Comparison of ENCODE assay signal across 10 cellular contexts in the genomic region with DNA sequence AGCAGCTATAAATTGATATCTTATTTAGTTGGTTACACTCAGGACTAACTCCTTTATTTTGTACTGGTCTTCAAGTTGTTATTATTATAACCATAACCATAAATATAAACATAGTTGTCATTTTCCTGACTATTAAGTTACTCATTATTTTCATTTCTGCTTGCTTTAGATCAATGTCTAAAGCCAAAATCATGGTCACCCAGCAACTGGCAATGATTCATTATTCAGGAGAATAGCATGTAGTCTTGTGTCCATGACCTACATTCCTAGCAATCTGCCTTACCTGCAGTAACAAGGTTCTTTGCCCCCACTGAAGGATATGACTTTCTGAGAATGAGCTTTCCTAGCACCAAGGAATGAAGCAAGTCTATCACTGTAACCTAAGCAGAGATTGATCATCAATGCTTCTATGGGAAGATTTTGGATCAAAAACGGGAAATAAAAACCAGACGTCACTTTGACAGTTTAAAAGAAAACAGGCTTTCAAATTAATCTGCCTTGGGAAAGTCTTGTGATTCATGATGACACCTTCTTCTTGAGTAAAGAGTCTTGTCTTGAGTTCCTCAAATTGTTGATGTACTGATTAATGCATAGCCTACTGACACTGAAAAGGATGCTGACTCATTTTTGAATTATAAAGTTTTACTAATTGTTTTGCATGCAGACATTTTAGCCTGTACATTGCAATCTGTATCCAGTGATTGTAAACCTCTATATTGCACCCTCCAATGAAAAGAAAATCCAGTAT.
A peak's percentile ranks its signal among the peaks of the same experiment; 100 is the strongest.
DNase-seq lines count a peak whose midpoint lies in the region; ATAC-seq, FAIRE-seq and TF ChIP-seq lines count a peak whose summit lies in the region.
"Had no signal": no experiment of that assay in that cellular context is flagged by ENCODE, and none has a peak within 500 bp of the region (broad histone marks: within the 10 kb centered on the region; RNA-seq: fewer than 3 reads in every experiment).

No MANE protein-coding gene starts in this region.

- peak overlapping the region; percentile 18 for H2AFZ ChIP-seq in keratinocyte (ENCODE audit: control insufficient read depth, low read length)

- intact Hi-C loops in gastrocnemius medialis (cut with DNase I; ENCODE audit: low total_unique reads) = no loop called here

- peak overlapping the region; percentile 55 for H3K27ac ChIP-seq in keratinocyte (ENCODE audit: control insufficient read depth, insufficient read depth, low read length)
- no peak overlapping the region for H3K27ac ChIP-seq in gastrocnemius medialis
- H3K27ac ChIP-seq: WERI-Rb-1 had no signal

- peaks cover 2% of the 10 kb centered on the region for H3K9me3 ChIP-seq in keratinocyte (ENCODE audit: control insufficient read depth, low read depth, low read length)
- H3K9me3 ChIP-seq in gastrocnemius medialis = no peaks in the 10 kb centered on the region

- H3K4me1 ChIP-seq in keratinocyte (ENCODE audit: control insufficient read depth, extremely low read depth, insufficient read depth, low read length) = peaks cover 9% of the 10 kb centered on the region
- H3K4me1 ChIP-seq in gastrocnemius medialis = no peaks in the 10 kb centered on the region

- no peaks in the 10 kb centered on the region for H3K79me2 ChIP-seq in keratinocyte (ENCODE audit: control insufficient read depth, insufficient read depth, low read length)

- H3K36me3 ChIP-seq in keratinocyte (ENCODE audit: control insufficient read depth in 2 of 2, extremely low read depth in 1 of 2, insufficient read depth in 2 of 2, low read length in 2 of 2) (no peaks in the 10 kb centered on the region), gastrocnemius medialis (no peaks in the 10 kb centered on the region)
- H3K36me3 ChIP-seq: WERI-Rb-1 had no signal

- peak; percentile 93 for FAIRE-seq in keratinocyte (lab: Jason Lieb, UNC)

- ATAC-seq in GM18520 (IDR thresholded peaks at IDR 0.05; ENCODE audit: unreplicated experiment) = peak; percentile 91
- peak; percentile 74 for ATAC-seq in HG02678 (IDR thresholded peaks at IDR 0.05; ENCODE audit: unreplicated experiment)
- no peak for ATAC-seq in gastrocnemius medialis
- no peak for ATAC-seq in GM21515 (IDR thresholded peaks at IDR 0.05; ENCODE audit: unreplicated experiment)

- H3K4me3 ChIP-seq in keratinocyte (ENCODE audit: control insufficient read depth in 2 of 3, extremely low read depth in 1 of 3, insufficient read depth in 2 of 3, low read depth in 1 of 3, low read length in 3 of 3) (peak overlapping the region in 2 of 3 experiments; percentile 3 to 12), gastrocnemius medialis (no peak overlapping the region)

- H3K9ac ChIP-seq in keratinocyte (ENCODE audit: control insufficient read depth, extremely low read depth, insufficient read depth, low read length) = no peak overlapping the region

- H3K27me3 ChIP-seq in keratinocyte (ENCODE audit: control insufficient read depth, extremely low read depth, insufficient read depth, low read length) = no peaks in the 10 kb centered on the region
- no peaks in the 10 kb centered on the region for H3K27me3 ChIP-seq in gastrocnemius medialis

- dilution Hi-C loops in keratinocyte (cut with MboI; ENCODE audit: extremely low pct_ligation_motif_present, low sequenced_read_pairs) = no loop called here

- in situ Hi-C loops in gastrocnemius medialis (cut with MboI; ENCODE audit: low sequenced_read_pairs in 4 of 4) = no loop called here

- H3K9me1 ChIP-seq in keratinocyte (ENCODE audit: control insufficient read depth, extremely low read depth, insufficient read depth, low read length) = no peaks in the 10 kb centered on the region

- TF ChIP-seq CTCF in keratinocyte (optimal IDR thresholded peaks at IDR 0.05 in 1 of 3, IDR thresholded peaks at IDR 0.05 in 1 of 3, conservative IDR thresholded peaks at IDR 0.05 in 1 of 3; ENCODE audit: extremely low read depth in 1 of 3, insufficient read depth in 2 of 3, low read length in 3 of 3) (no peak), GM10266 (IDR thresholded peaks at IDR 0.05; ENCODE audit: control insufficient read depth, insufficient read depth, low read depth, missing control alignments) (no peak), gastrocnemius medialis (IDR thresholded peaks at IDR 0.05 in 4 of 5, conservative IDR thresholded peaks at IDR 0.05 in 1 of 5) (no peak)

- peak; percentile 45 to 92 for DNase-seq in NOMO-1 (lab: John Stamatoyannopoulos, UW; ENCODE audit: unreplicated experiment in 2 of 2)
- peak; percentile 83 for DNase-seq in keratinocyte (ENCODE audit: low read depth, low spot score)
- DNase-seq in GM10266 (ENCODE audit: extremely low spot score) = no peak
- no peak for DNase-seq in gastrocnemius medialis
- no peak for DNase-seq in medulla oblongata (ENCODE audit: extremely low spot score)
- DNase-seq: stimulated activated CD4-positive, alpha-beta T cell treated with anti-CD3 and anti-CD28 coated beads, Interleukin-2, amount 100 ng/mL, for 24 hours; WERI-Rb-1 had no signal

- no peak for TF ChIP-seq POLR2A in gastrocnemius medialis (IDR thresholded peaks at IDR 0.05)

- H3K4me2 ChIP-seq in keratinocyte (ENCODE audit: control insufficient read depth, extremely low read depth, insufficient read depth, low read depth, low read length) = peak overlapping the region; percentile 27

- no peaks in the 10 kb centered on the region for H4K20me1 ChIP-seq in keratinocyte (ENCODE audit: control insufficient read depth, extremely low read depth, insufficient read depth, low read length)

Comparison
In these comparisons a context has a peak if more than half of its experiments do, and no peak if none do; other contexts are left out.
1. ATAC-seq: peak in GM18520 (single experiment) and HG02678 (single experiment); none in gastrocnemius medialis (0 of 2) and GM21515 (single experiment).
2. DNase-seq: peak in NOMO-1 (2 of 2) and keratinocyte (single experiment); none in GM10266 (single experiment), gastrocnemius medialis (0 of 2) and medulla oblongata (single experiment).
3. H3K4me3 ChIP-seq: peak in keratinocyte (2 of 3); none in gastrocnemius medialis (0 of 4).